26 cellular contexts compared by ENCODE assay signal in genomic region chr13:42164557-42165125, GRCh38.
"Had no signal": no experiment of that assay in that cellular context is flagged by ENCODE, and none has a peak within 500 bp of the region (broad histone marks: within the 10 kb centered on the region; RNA-seq: fewer than 3 reads in every experiment).

No MANE protein-coding gene starts in this region.

- H3K4me1 Mint-ChIP-seq: activated CD8-positive, alpha-beta memory T cell treated with anti-CD3 and anti-CD28 coated beads, Interleukin-2, amount 10 ng/mL, durations not matched to agents 7 days and 5 days; T-cell had no signal

- H3K27ac Mint-ChIP-seq: activated CD8-positive, alpha-beta memory T cell treated with anti-CD3 and anti-CD28 coated beads, Interleukin-2, amount 10 ng/mL, durations not matched to agents 7 days and 5 days; activated naive CD8-positive, alpha-beta T cell; activated T-cell treated with anti-CD3 and anti-CD28 coated beads, Interleukin-2, amount 50 U/mL, for 24 hours; activated T-helper 1 cell treated with anti-CD3 and anti-CD28 coated beads, Interleukin-12 subunit alpha, Interleukin-12 subunit beta, Interleukin-2, Interleukin-4 antibody, amounts not matched to agents 30 ng/mL and 10 ng/mL and 1 ng/mL, durations not matched to agents 14 hours and 24 hours and 36 hours; T-cell had no signal

- H3K9me3 ChIP-seq: adrenal gland had no signal

- H3K27ac ChIP-seq: adrenal gland, SK-N-MC, WERI-Rb-1 had no signal

- H3K4me3 ChIP-seq: adrenal gland, SK-N-MC had no signal

- H3K27me3 Mint-ChIP-seq: activated CD8-positive, alpha-beta memory T cell treated with anti-CD3 and anti-CD28 coated beads, Interleukin-2, amount 10 ng/mL, durations not matched to agents 7 days and 5 days; activated naive CD8-positive, alpha-beta T cell; activated T-cell treated with anti-CD3 and anti-CD28 coated beads, Interleukin-2, amount 50 U/mL, for 24 hours; T-cell had no signal

- H3K36me3 ChIP-seq: adrenal gland, WERI-Rb-1 had no signal

- H3K4me1 ChIP-seq: adrenal gland had no signal

- H3K9me3 Mint-ChIP-seq: activated T-cell treated with anti-CD3 and anti-CD28 coated beads, Interleukin-2, amount 50 U/mL, for 24 hours; activated T-helper 1 cell treated with anti-CD3 and anti-CD28 coated beads, Interleukin-12 subunit alpha, Interleukin-12 subunit beta, Interleukin-2, Interleukin-4 antibody, amounts not matched to agents 30 ng/mL and 10 ng/mL and 1 ng/mL, durations not matched to agents 14 hours and 24 hours and 36 hours; T-cell had no signal

- DNase-seq: activated CD4-positive, alpha-beta T cell treated with anti-CD3 and anti-CD28 coated beads for 4 hours; activated CD4-positive, alpha-beta T cell treated with anti-CD3 and anti-CD28 coated beads, Interleukin-2, amount 50 U/mL, for 48 hours; activated CD8-positive, alpha-beta memory T cell treated with anti-CD3 and anti-CD28 coated beads, Interleukin-2, amount 10 ng/mL, durations not matched to agents 7 days and 5 days; activated effector memory CD4-positive, alpha-beta T cell treated with Interleukin-2 at 50 U/mL for 16 hours; activated naive CD4-positive, alpha-beta T cell; activated T-cell treated with anti-CD3 and anti-CD28 coated beads, Interleukin-2, amount 50 U/mL, for 24 hours; adrenal gland; anterior cingulate cortex; Kasumi-1; KBM-7; NCI-H1048; NCI-H146; NCI-H187 treated with DMSO at 0.1 percent for 48 hours; NCI-H2171 treated with DMSO at 0.1 percent for 48 hours; NCI-H226; NCI-H526; NCI-H82; RPMI8226; T-cell; WERI-Rb-1 had no signal

- H3K4me3 Mint-ChIP-seq: activated CD8-positive, alpha-beta memory T cell treated with anti-CD3 and anti-CD28 coated beads, Interleukin-2, amount 10 ng/mL, durations not matched to agents 7 days and 5 days; activated naive CD8-positive, alpha-beta T cell; activated T-cell treated with anti-CD3 and anti-CD28 coated beads, Interleukin-2, amount 50 U/mL, for 24 hours; activated T-helper 1 cell treated with anti-CD3 and anti-CD28 coated beads, Interleukin-12 subunit alpha, Interleukin-12 subunit beta, Interleukin-2, Interleukin-4 antibody, amounts not matched to agents 30 ng/mL and 10 ng/mL and 1 ng/mL, durations not matched to agents 14 hours and 24 hours and 36 hours; T-cell had no signal

- ATAC-seq: activated CD4-positive, CD25-positive, alpha-beta regulatory T cell treated with anti-CD3 and anti-CD28 coated beads, Interleukin-2, amount 50 U/mL, for 24 hours; activated CD8-positive, alpha-beta memory T cell treated with anti-CD3 and anti-CD28 coated beads, Interleukin-2, amount 10 ng/mL, durations not matched to agents 7 days and 5 days; Panc1; Right ventricle myocardium inferior; T-cell had no signal
